In the genomic region with DNA sequence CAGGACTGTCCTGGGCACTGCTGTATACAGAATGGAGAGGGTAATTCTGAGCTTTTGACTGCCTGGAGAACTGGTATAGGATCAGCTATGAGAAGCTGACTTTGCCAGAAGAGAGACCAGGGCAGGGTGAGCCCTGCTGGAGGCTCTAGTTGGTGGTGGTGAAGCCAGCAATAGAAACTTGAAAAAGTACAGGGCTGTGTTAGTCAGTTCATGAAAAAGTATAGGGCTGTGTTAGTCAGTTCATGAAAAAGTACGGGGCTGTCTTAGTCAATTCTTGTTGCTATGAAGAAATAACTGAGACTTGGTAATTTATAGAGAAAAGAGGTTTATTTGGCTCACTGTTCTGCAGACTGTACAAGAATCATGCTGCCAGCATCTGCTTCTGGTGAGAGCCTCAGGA, we compare ENCODE assay signal across 6 cellular contexts.
"Had no signal": no experiment of that assay in that cellular context is flagged by ENCODE, and none has a peak within 500 bp of the region (broad histone marks: within the 10 kb centered on the region; RNA-seq: fewer than 3 reads in every experiment).

No MANE protein-coding gene starts in this region.

- DNase-seq: GM23248, GOT3, H7, HFFc6, IMR-90 had no signal

- H3K27ac Mint-ChIP-seq: HFFc6 had no signal

- ATAC-seq: HCT116 had no signal

- H3K4me3 Mint-ChIP-seq: HFFc6 had no signal
